1 cellular context compared by ENCODE assay signal in genomic region chr2:9335322-9335754, GRCh38.
TF ChIP-seq lines count a peak whose summit lies in the region.

No MANE protein-coding gene starts in this region.

TF ChIP-seq in HepG2, 621 proteins besides CTCF, POLR2A, EP300 and RAD21 (continued from another document and continues in another):
- peak; percentile 71; the same call in 1 of the 2 replicates for TF ChIP-seq SSRP1 (CRISPR knock-in tag; IDR thresholded peaks at IDR 0.05)
- no peak for TF ChIP-seq ZNF761 (CRISPR knock-in tag; conservative IDR thresholded peaks at IDR 0.05)
- TF ChIP-seq SNRNP70 (IDR thresholded peaks at IDR 0.05; ENCODE audit: low read depth, low read length), result no peak
- TF ChIP-seq KLF9 (CRISPR knock-in tag; IDR thresholded peaks at IDR 0.05; ENCODE audit: low read depth), result no peak
- peak; percentile 80; the same call in 1 of the 2 replicates for TF ChIP-seq HOMEZ (CRISPR knock-in tag; IDR thresholded peaks at IDR 0.05; ENCODE audit: low read depth)
- no peak for TF ChIP-seq SRSF9 (IDR thresholded peaks at IDR 0.05; ENCODE audit: borderline replicate concordance, insufficient read depth, low read depth, low read length, poor library complexity, severe bottlenecking)
- TF ChIP-seq, protein P1, sequence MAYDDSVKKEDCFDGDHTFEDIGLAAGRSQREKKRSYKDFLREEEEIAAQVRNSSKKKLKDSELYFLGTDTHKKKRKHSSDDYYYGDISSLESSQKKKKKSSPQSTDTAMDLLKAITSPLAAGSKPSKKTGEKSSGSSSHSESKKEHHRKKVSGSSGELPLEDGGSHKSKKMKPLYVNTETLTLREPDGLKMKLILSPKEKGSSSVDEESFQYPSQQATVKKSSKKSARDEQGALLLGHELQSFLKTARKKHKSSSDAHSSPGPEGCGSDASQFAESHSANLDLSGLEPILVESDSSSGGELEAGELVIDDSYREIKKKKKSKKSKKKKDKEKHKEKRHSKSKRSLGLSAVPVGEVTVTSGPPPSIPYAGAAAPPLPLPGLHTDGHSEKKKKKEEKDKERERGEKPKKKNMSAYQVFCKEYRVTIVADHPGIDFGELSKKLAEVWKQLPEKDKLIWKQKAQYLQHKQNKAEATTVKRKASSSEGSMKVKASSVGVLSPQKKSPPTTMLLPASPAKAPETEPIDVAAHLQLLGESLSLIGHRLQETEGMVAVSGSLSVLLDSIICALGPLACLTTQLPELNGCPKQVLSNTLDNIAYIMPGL (CRISPR knock-in tag; IDR thresholded peaks at IDR 0.05; ENCODE audit: borderline replicate concordance in 1 of 2, low read depth in 1 of 2), result peak in 1 of 2 experiments; percentile 49; a peak in 1 of 4 replicates
- TF ChIP-seq TCF7L2 (IDR thresholded peaks at IDR 0.05; ENCODE audit: low read depth, low read length), result no peak
- TF ChIP-seq, protein P2, sequence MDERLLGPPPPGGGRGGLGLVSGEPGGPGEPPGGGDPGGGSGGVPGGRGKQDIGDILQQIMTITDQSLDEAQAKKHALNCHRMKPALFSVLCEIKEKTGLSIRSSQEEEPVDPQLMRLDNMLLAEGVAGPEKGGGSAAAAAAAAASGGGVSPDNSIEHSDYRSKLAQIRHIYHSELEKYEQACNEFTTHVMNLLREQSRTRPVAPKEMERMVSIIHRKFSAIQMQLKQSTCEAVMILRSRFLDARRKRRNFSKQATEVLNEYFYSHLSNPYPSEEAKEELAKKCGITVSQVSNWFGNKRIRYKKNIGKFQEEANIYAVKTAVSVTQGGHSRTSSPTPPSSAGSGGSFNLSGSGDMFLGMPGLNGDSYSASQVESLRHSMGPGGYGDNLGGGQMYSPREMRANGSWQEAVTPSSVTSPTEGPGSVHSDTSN (CRISPR knock-in tag; IDR thresholded peaks at IDR 0.05), result no peak; the same call in 1 of the 2 replicates
- no peak; the same call in 1 of the 2 replicates for TF ChIP-seq PPARG (CRISPR knock-in tag; conservative IDR thresholded peaks at IDR 0.05)
- TF ChIP-seq ZNF431 (CRISPR knock-in tag; IDR thresholded peaks at IDR 0.05; ENCODE audit: borderline replicate concordance, low read depth), result peak; percentile 52; the same call in 1 of the 2 replicates
- peak; percentile 62 for TF ChIP-seq MYC (CRISPR knock-in tag; IDR thresholded peaks at IDR 0.05; ENCODE audit: borderline replicate concordance)
- TF ChIP-seq RBAK (CRISPR knock-in tag; IDR thresholded peaks at IDR 0.05), result no peak
- peak; percentile 72 for TF ChIP-seq PHF21A (CRISPR knock-in tag; IDR thresholded peaks at IDR 0.05)
- 0 out of 4 replicates have a peak, but pooled peaks of 1 of the 2 experiments have one; percentile 23 for TF ChIP-seq KLF16 (CRISPR knock-in tag; IDR thresholded peaks at IDR 0.05)
- TF ChIP-seq ZFP36 (IDR thresholded peaks at IDR 0.05; ENCODE audit: borderline replicate concordance, low read depth, low read length, partially characterized antibody), result no peak
- TF ChIP-seq, protein P3, sequence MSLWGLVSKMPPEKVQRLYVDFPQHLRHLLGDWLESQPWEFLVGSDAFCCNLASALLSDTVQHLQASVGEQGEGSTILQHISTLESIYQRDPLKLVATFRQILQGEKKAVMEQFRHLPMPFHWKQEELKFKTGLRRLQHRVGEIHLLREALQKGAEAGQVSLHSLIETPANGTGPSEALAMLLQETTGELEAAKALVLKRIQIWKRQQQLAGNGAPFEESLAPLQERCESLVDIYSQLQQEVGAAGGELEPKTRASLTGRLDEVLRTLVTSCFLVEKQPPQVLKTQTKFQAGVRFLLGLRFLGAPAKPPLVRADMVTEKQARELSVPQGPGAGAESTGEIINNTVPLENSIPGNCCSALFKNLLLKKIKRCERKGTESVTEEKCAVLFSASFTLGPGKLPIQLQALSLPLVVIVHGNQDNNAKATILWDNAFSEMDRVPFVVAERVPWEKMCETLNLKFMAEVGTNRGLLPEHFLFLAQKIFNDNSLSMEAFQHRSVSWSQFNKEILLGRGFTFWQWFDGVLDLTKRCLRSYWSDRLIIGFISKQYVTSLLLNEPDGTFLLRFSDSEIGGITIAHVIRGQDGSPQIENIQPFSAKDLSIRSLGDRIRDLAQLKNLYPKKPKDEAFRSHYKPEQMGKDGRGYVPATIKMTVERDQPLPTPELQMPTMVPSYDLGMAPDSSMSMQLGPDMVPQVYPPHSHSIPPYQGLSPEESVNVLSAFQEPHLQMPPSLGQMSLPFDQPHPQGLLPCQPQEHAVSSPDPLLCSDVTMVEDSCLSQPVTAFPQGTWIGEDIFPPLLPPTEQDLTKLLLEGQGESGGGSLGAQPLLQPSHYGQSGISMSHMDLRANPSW (CRISPR knock-in tag; IDR thresholded peaks at IDR 0.05; ENCODE audit: borderline replicate concordance), result peak; percentile 59; the same call in 1 of the 2 replicates
- TF ChIP-seq LCORL (IDR thresholded peaks at IDR 0.05), result no peak
- peak; percentile 30; the same call in 1 of the 2 replicates for TF ChIP-seq LCORL (CRISPR knock-in tag; IDR thresholded peaks at IDR 0.05)
- no peak for TF ChIP-seq MTF2 (CRISPR knock-in tag; IDR thresholded peaks at IDR 0.05; ENCODE audit: borderline replicate concordance)
- TF ChIP-seq PHB2 (IDR thresholded peaks at IDR 0.05; ENCODE audit: partially characterized antibody), result no peak
- TF ChIP-seq ZC3H4 (CRISPR knock-in tag; IDR thresholded peaks at IDR 0.05; ENCODE audit: borderline replicate concordance), result no peak
- TF ChIP-seq UBTF (CRISPR knock-in tag; IDR thresholded peaks at IDR 0.05), result peak; percentile 33; the same call in 1 of the 2 replicates
- TF ChIP-seq HNF4A (CRISPR knock-in tag; IDR thresholded peaks at IDR 0.05), result peak; percentile 91
- TF ChIP-seq ATF3 (CRISPR knock-in tag; IDR thresholded peaks at IDR 0.05), result no peak
- 0 out of 2 replicates have a peak, but pooled peaks have one; percentile 61 for TF ChIP-seq KLF11 (CRISPR knock-in tag; IDR thresholded peaks at IDR 0.05)
- no peak for TF ChIP-seq SRF (IDR thresholded peaks at IDR 0.05; ENCODE audit: low read depth, low read length)
- TF ChIP-seq, protein P4, sequence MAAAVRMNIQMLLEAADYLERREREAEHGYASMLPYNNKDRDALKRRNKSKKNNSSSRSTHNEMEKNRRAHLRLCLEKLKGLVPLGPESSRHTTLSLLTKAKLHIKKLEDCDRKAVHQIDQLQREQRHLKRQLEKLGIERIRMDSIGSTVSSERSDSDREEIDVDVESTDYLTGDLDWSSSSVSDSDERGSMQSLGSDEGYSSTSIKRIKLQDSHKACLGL (CRISPR knock-in tag; IDR thresholded peaks at IDR 0.05), result no peak
- no peak for TF ChIP-seq NFAT5 (CRISPR knock-in tag; IDR thresholded peaks at IDR 0.05)
- no peak for TF ChIP-seq ZNF430 (CRISPR knock-in tag; IDR thresholded peaks at IDR 0.05)
- TF ChIP-seq ZNF609 (CRISPR knock-in tag; IDR thresholded peaks at IDR 0.05; ENCODE audit: borderline replicate concordance), result peak; percentile 69
- TF ChIP-seq ZNF788 (CRISPR knock-in tag; IDR thresholded peaks at IDR 0.05; ENCODE audit: borderline replicate concordance), result no peak; the same call in 1 of the 2 replicates
- no peak for TF ChIP-seq ZNF7 (CRISPR knock-in tag; IDR thresholded peaks at IDR 0.05)
- no peak for TF ChIP-seq GTF2F1 (IDR thresholded peaks at IDR 0.05; ENCODE audit: low read length)
- no peak for TF ChIP-seq KAT2B (IDR thresholded peaks at IDR 0.05; ENCODE audit: borderline replicate concordance, low read depth, low read length)
- TF ChIP-seq KDM4B (CRISPR knock-in tag; IDR thresholded peaks at IDR 0.05), result no peak
- TF ChIP-seq EED (CRISPR knock-in tag; IDR thresholded peaks at IDR 0.05), result no peak
- peak; percentile 30; the same call in 1 of the 2 replicates for TF ChIP-seq ZNF501 (CRISPR knock-in tag; IDR thresholded peaks at IDR 0.05)
- TF ChIP-seq ZNF652 (CRISPR knock-in tag; IDR thresholded peaks at IDR 0.05; ENCODE audit: borderline replicate concordance, low read depth), result no peak
- peak; percentile 50; the same call in 1 of the 2 replicates for TF ChIP-seq HDAC1 (CRISPR knock-in tag; IDR thresholded peaks at IDR 0.05)
